21 cellular contexts compared by ENCODE assay signal in the genomic region with DNA sequence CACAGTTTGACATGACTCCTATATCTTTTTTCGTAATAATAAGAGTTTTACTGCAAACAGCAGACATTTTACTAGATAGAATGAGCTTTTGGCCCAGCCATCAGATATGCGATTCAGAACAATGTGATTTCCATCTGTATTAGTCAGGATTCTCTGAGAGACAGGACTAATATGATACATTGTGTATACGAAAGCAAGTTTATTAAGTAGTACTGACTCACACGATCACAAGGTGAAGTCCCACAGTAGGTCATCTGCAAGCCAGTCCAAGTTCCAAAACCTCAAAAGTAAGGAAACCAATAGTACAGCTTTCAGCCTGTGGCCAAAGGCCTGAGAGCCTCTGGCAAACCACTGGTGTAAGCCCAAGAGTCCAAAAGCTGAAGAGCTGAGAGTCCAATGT.
"Had no signal": no experiment of that assay in that cellular context is flagged by ENCODE, and none has a peak within 500 bp of the region (broad histone marks: within the 10 kb centered on the region; RNA-seq: fewer than 3 reads in every experiment).

No MANE protein-coding gene starts in this region.

- DNase-seq: activated CD4-positive, alpha-beta memory T cell treated with anti-CD3 and anti-CD28 coated beads for 36 hours; activated CD4-positive, alpha-beta T cell treated with anti-CD3 and anti-CD28 coated beads for 1 hour; activated naive CD4-positive, alpha-beta T cell treated with anti-CD3 and anti-CD28 coated beads, Interleukin-2, amount 50 U/mL, for 16 hours; activated T-cell treated with anti-CD3 and anti-CD28 coated beads, Interleukin-2, amount 50 U/mL, for 24 hours; body of pancreas; effector CD8-positive, alpha-beta T cell; glutamatergic neuron; left colon; mucosa of descending colon; naive thymus-derived CD4-positive, alpha-beta T cell; ovary; right lobe of liver; stimulated activated naive CD8-positive, alpha-beta T cell treated with anti-CD3 and anti-CD28 coated beads, Interleukin-15, Interleukin-2, amounts not matched to agents 100 U/mL and 50 U/mL, for 24 hours; T-cell; T1000; trophoblast cell had no signal

- H3K27ac Mint-ChIP-seq: activated CD4-positive, alpha-beta memory T cell treated with anti-CD3 and anti-CD28 coated beads for 36 hours; activated T-cell treated with anti-CD3 and anti-CD28 coated beads, Interleukin-2, amount 50 U/mL, for 24 hours; naive thymus-derived CD4-positive, alpha-beta T cell; T-cell had no signal

- FAIRE-seq: endothelial cell of umbilical vein had no signal

- H3K4me3 Mint-ChIP-seq: activated CD4-positive, alpha-beta memory T cell treated with anti-CD3 and anti-CD28 coated beads for 36 hours; activated T-cell treated with anti-CD3 and anti-CD28 coated beads, Interleukin-2, amount 50 U/mL, for 24 hours; naive thymus-derived CD4-positive, alpha-beta T cell; T-cell had no signal

- H3K9me3 Mint-ChIP-seq: activated CD4-positive, alpha-beta memory T cell treated with anti-CD3 and anti-CD28 coated beads for 36 hours; activated T-cell treated with anti-CD3 and anti-CD28 coated beads, Interleukin-2, amount 50 U/mL, for 24 hours had no signal

- H3K27ac ChIP-seq: body of pancreas, ovary, right lobe of liver, SK-N-MC, suprapubic skin, VCaP had no signal

- ATAC-seq: body of pancreas; left colon; mucosa of descending colon; naive thymus-derived CD4-positive, alpha-beta T cell; right lobe of liver; stimulated activated naive CD8-positive, alpha-beta T cell treated with anti-CD3 and anti-CD28 coated beads, Interleukin-15, Interleukin-2, amounts not matched to agents 100 U/mL and 50 U/mL, for 24 hours; T-cell had no signal

- H3K4me1 Mint-ChIP-seq: naive thymus-derived CD4-positive, alpha-beta T cell; T-cell had no signal

- H3K27me3 ChIP-seq: body of pancreas, ovary, right lobe of liver, suprapubic skin had no signal

- H3K9me3 ChIP-seq: body of pancreas, mucosa of descending colon, ovary, right lobe of liver, suprapubic skin had no signal

- H3K4me1 ChIP-seq: body of pancreas, right lobe of liver, suprapubic skin had no signal

- H3K36me3 ChIP-seq: ovary, right lobe of liver, suprapubic skin had no signal

- H3K27me3 Mint-ChIP-seq: activated CD4-positive, alpha-beta memory T cell treated with anti-CD3 and anti-CD28 coated beads for 36 hours; activated T-cell treated with anti-CD3 and anti-CD28 coated beads, Interleukin-2, amount 50 U/mL, for 24 hours had no signal

- H3K4me3 ChIP-seq: body of pancreas, lung, mucosa of descending colon, ovary, right lobe of liver, SK-N-MC, suprapubic skin had no signal

- H3K36me3 Mint-ChIP-seq: activated CD4-positive, alpha-beta memory T cell treated with anti-CD3 and anti-CD28 coated beads for 36 hours; naive thymus-derived CD4-positive, alpha-beta T cell; T-cell had no signal
